ENCODE assay signal across 8 cellular contexts in genomic region chr17:67995568-67996191, GRCh38. TPM values are rescaled to one million over a fixed set of nuclear protein-coding genes. Genes with fewer than 3 reads are reported as not detected.
A peak's percentile ranks its signal among the peaks of the same experiment; 100 is the strongest.
DNase-seq lines count a peak whose midpoint lies in the region; ATAC-seq, FAIRE-seq and TF ChIP-seq lines count a peak whose summit lies in the region.

No MANE protein-coding gene starts in this region.

- peaks cover 20% of the 10 kb centered on the region for H3K4me1 ChIP-seq in osteoblast (ENCODE audit: insufficient read depth, low read length)

- ATAC-seq in HG03432 (IDR thresholded peaks at IDR 0.05; ENCODE audit: unreplicated experiment): no peak

- peak overlapping the region; percentile 85 for H2AFZ ChIP-seq in osteoblast (ENCODE audit: low read length)

- peaks cover 6% of the 10 kb centered on the region for H4K20me1 ChIP-seq in osteoblast (ENCODE audit: insufficient read depth, low read length)

- no peak for TF ChIP-seq CTCF in AG04449 (IDR thresholded peaks at IDR 0.05; ENCODE audit: insufficient read depth, low read length, missing control alignments)
- TF ChIP-seq CTCF in GM20000 (IDR thresholded peaks at IDR 0.05; ENCODE audit: extremely low read depth, missing control alignments): no peak
- no peak for TF ChIP-seq CTCF in osteoblast (IDR thresholded peaks at IDR 0.05; ENCODE audit: extremely low read depth, low read depth, low read length)

- DNase-seq in AG04449 (ENCODE audit: low read depth, low spot score) (no peak), GM20000 (ENCODE audit: low spot score) (peak; percentile 52), frontal cortex (ENCODE audit: low spot score in 2 of 2) (peak; percentile 39 to 60), osteoblast (ENCODE audit: insufficient read length, low spot score, missing footprints) (peak; percentile 75), superior temporal gyrus (ENCODE audit: extremely low spot score) (no peak), ureter (ENCODE audit: low spot score) (no peak)
- DNase-seq in activated CD8-positive, alpha-beta memory T cell treated with anti-CD3 and anti-CD28 coated beads, Interleukin-2, amount 50 U/mL, for 4 hours: peak; percentile 28

- peak overlapping the region; percentile 99 for H3K4me2 ChIP-seq in osteoblast (ENCODE audit: insufficient read depth, low read length)

- peak overlapping the region; percentile 55 for H3K4me3 ChIP-seq in AG04449 (ENCODE audit: low read depth, low read length)
- peak overlapping the region; percentile 76 for H3K4me3 ChIP-seq in osteoblast (ENCODE audit: insufficient read depth, low read length)

- POLR2A ChIA-PET in AG04449 (lab: Yijun Ruan, JAX): interaction anchor here (1.3 kb wide), 1 partner anchor 24 kb away, joined by 4 read pairs; no protein-coding TSS in a partner anchor

- FAIRE-seq in frontal cortex (lab: Jason Lieb, UNC): no peak

- no peaks in the 10 kb centered on the region for H3K27me3 ChIP-seq in osteoblast (ENCODE audit: insufficient read depth, low read length)

- CTCF ChIA-PET in AG04449 (lab: Yijun Ruan, JAX): interaction anchor here (0.8 kb wide), 1 partner anchor 16 kb away, joined by 3 read pairs; no protein-coding TSS in a partner anchor

- peak overlapping the region; percentile 79 for H3K27ac ChIP-seq in osteoblast (ENCODE audit: low read depth, low read length)

- no peaks in the 10 kb centered on the region for H3K9me3 ChIP-seq in osteoblast (ENCODE audit: low read depth, low read length)

- no peaks in the 10 kb centered on the region for H3K36me3 ChIP-seq in osteoblast (ENCODE audit: insufficient read depth, low read length)

- H3K79me2 ChIP-seq in osteoblast (ENCODE audit: insufficient read depth, low read length): no peaks in the 10 kb centered on the region

RNA-seq across cellular contexts. Expression of gene C17orf58, which starts 0.6 kb away (rescaled TPM):
- total RNA-seq in frontal cortex (38.3 TPM), osteoblast (7.2 and 8.3 TPM in 2 replicates), ureter (9.1 TPM)

RNA-seq across cellular contexts. Expression of gene KPNA2, which starts 39.9 kb away (rescaled TPM):
- total RNA-seq in frontal cortex: 39.5 TPM
- 40.1 and 40.9 TPM in 2 replicates for total RNA-seq in osteoblast
- total RNA-seq in ureter: 23.0 TPM

Comparison
In these comparisons a context has a peak if more than half of its experiments do, and no peak if none do; other contexts are left out.
1. DNase-seq: peak in GM20000 (single experiment), activated CD8-positive, alpha-beta memory T cell treated with anti-CD3 and anti-CD28 coated beads, Interleukin-2, amount 50 U/mL, for 4 hours (single experiment), frontal cortex (2 of 2) and osteoblast (single experiment); none in AG04449 (single experiment), superior temporal gyrus (single experiment) and ureter (single experiment).